12 cellular contexts compared by ENCODE assay signal in genomic region chr7:116548506-116548905, GRCh38. TPM values are rescaled to one million over a fixed set of nuclear protein-coding genes. Genes with fewer than 3 reads are reported as not detected.
A peak's percentile ranks its signal among the peaks of the same experiment; 100 is the strongest.
DNase-seq lines count a peak whose midpoint lies in the region; ATAC-seq, FAIRE-seq and TF ChIP-seq lines count a peak whose summit lies in the region.
"Had no signal": no experiment of that assay in that cellular context is flagged by ENCODE, and none has a peak within 500 bp of the region (broad histone marks: within the 10 kb centered on the region; RNA-seq: fewer than 3 reads in every experiment).

No MANE protein-coding gene starts in this region.

- H3K27ac ChIP-seq in K562 (ENCODE audit: extremely low read depth, low read depth, low read length): no peak overlapping the region
- no peak overlapping the region for H3K27ac ChIP-seq in pancreas
- H3K27ac ChIP-seq: body of pancreas had no signal

- BruUV-seq in K562 (replicated peaks; lab: Mats Ljungman, UMichigan): no TSS peak

- H3K36me3 Mint-ChIP-seq in progenitor cell of endocrine pancreas (ENCODE audit: insufficient read depth) (no peaks in the 10 kb centered on the region), type B pancreatic cell (no peaks in the 10 kb centered on the region)

- H3K36me3 ChIP-seq in K562 (ENCODE audit: control insufficient read depth, insufficient read depth, low read length) (no peaks in the 10 kb centered on the region), pancreas (no peaks in the 10 kb centered on the region)

- POLR2A ChIA-PET in K562 (lab: Yijun Ruan, JAX): no interaction called here

- DNase-seq in GM18507 (ENCODE audit: extremely low spot score, insufficient read length, low read depth) (no peak), K562 (ENCODE audit: extremely low read depth in 1 of 4, low spot score in 3 of 4) (no peak), pancreas (no peak), progenitor cell of endocrine pancreas (ENCODE audit: low spot score, unreplicated experiment) (no peak), Kasumi-1 (lab: John Stamatoyannopoulos, UW) (no peak), type B pancreatic cell (ENCODE audit: extremely low spot score, unreplicated experiment) (no peak)
- DNase-seq: body of pancreas, NCI-H1092 treated with DMSO at 0.1 percent for 48 hours, substantia nigra had no signal

- no peaks in the 10 kb centered on the region for H3K9me1 ChIP-seq in K562 (ENCODE audit: control insufficient read depth, insufficient read depth, low read length)

- TF ChIP-seq CTCF in K562 (IDR thresholded peaks at IDR 0.05 in 2 of 3, conservative IDR thresholded peaks at IDR 0.05 in 1 of 3; ENCODE audit: insufficient read depth in 2 of 3, low read depth in 1 of 3, low read length in 3 of 3): no peak
- no peak for TF ChIP-seq CTCF in pancreas (IDR thresholded peaks at IDR 0.05)
- no peak for TF ChIP-seq CTCF in progenitor cell of endocrine pancreas (IDR thresholded peaks at IDR 0.05; ENCODE audit: unreplicated experiment)
- no peak for TF ChIP-seq CTCF in type B pancreatic cell (conservative IDR thresholded peaks at IDR 0.05)

- H2AFZ ChIP-seq in K562 (ENCODE audit: low read depth, low read length): no peak overlapping the region

- H3K9me3 ChIP-seq in K562 (replicated peaks; ENCODE audit: control insufficient read depth, insufficient read depth, low read depth, low read length) (no peaks in the 10 kb centered on the region), pancreas (no peaks in the 10 kb centered on the region)
- H3K9me3 ChIP-seq: body of pancreas had no signal

- intact Hi-C loops in K562 (cut with micrococcal nuclease) (no loop called here), pancreas (cut with DNase I) (no loop called here)

- TF ChIP-seq RAD21 in K562 (CRISPR knock-in tag; conservative IDR thresholded peaks at IDR 0.05 in 1 of 2, IDR thresholded peaks at IDR 0.05 in 1 of 2): no peak

- no peak overlapping the region for H3K4me3 Mint-ChIP-seq in progenitor cell of endocrine pancreas (ENCODE audit: low read depth)
- no peak overlapping the region for H3K4me3 Mint-ChIP-seq in type B pancreatic cell

- in situ Hi-C loops in K562 (cut with MboI): no loop called here

- H3K27me3 ChIP-seq in K562 (ENCODE audit: control insufficient read depth in 2 of 2, insufficient read depth in 2 of 2, low read length in 2 of 2): peaks cover 3 to 10% of the 10 kb centered on the region in 2 experiments; a peak in 2 of 5 replicates
- H3K27me3 ChIP-seq in pancreas: no peaks in the 10 kb centered on the region
- H3K27me3 ChIP-seq: body of pancreas had no signal

- H3K27ac Mint-ChIP-seq in progenitor cell of endocrine pancreas (no peak overlapping the region), type B pancreatic cell (no peak overlapping the region)

- no peak overlapping the region for H3K4me2 ChIP-seq in K562 (ENCODE audit: insufficient read depth, low read length)

- no peak for TF ChIP-seq EP300 in K562 (IDR thresholded peaks at IDR 0.05; ENCODE audit: low read length)

- H3K27me3 Mint-ChIP-seq in progenitor cell of endocrine pancreas: no peaks in the 10 kb centered on the region
- no peaks in the 10 kb centered on the region for H3K27me3 Mint-ChIP-seq in type B pancreatic cell

- no peaks in the 10 kb centered on the region for H4K20me1 ChIP-seq in K562 (replicated peaks; ENCODE audit: control insufficient read depth, insufficient read depth, low read length)

- FAIRE-seq in GM18507 (lab: Jason Lieb, UNC) (peak; percentile 74), K562 (lab: Jason Lieb, UNC) (no peak), pancreas (lab: Jason Lieb, UNC) (no peak)
- FAIRE-seq: RCC 7860 had no signal

- H3K4me3 ChIP-seq in K562 (no peak overlapping the region), pancreas (no peak overlapping the region)
- H3K4me3 ChIP-seq: body of pancreas had no signal

- no peak for TF ChIP-seq POLR2A in K562 (conservative IDR thresholded peaks at IDR 0.05)

- ATAC-seq in GM21381 (IDR thresholded peaks at IDR 0.05; ENCODE audit: unreplicated experiment): peak; percentile 90
- peak; percentile 68 for ATAC-seq in HG03066 (IDR thresholded peaks at IDR 0.05; ENCODE audit: low read depth, unreplicated experiment)
- no peak; the same call in 2 of the 3 replicates for ATAC-seq in K562
- no peak for ATAC-seq in pancreas
- ATAC-seq: body of pancreas had no signal

- H3K9me3 Mint-ChIP-seq in progenitor cell of endocrine pancreas (ENCODE audit: low read depth) (no peaks in the 10 kb centered on the region), type B pancreatic cell (no peaks in the 10 kb centered on the region)

- WGBS in K562 (ENCODE audit: insufficient coverage, low coverage, missing lambda C conversion rate): 0% methylated on average over 3 of the region's 3 CpGs
- 81 to 91% methylated on average over 3 of the region's 3 CpGs for WGBS in pancreas, 2 donors

- H3K4me1 Mint-ChIP-seq in progenitor cell of endocrine pancreas (ENCODE audit: low read depth): peaks cover 7% of the 10 kb centered on the region
- no peaks in the 10 kb centered on the region for H3K4me1 Mint-ChIP-seq in type B pancreatic cell (ENCODE audit: unreplicated experiment)

- H3K4me1 ChIP-seq in K562 (replicated peaks in 1 of 2; ENCODE audit: control insufficient read depth in 2 of 2, insufficient read depth in 2 of 2, low read length in 2 of 2): peaks cover 0 to 2% of the 10 kb centered on the region in 2 experiments; a peak in 2 of 5 replicates
- no peaks in the 10 kb centered on the region for H3K4me1 ChIP-seq in pancreas
- H3K4me1 ChIP-seq: body of pancreas had no signal

- CTCF ChIA-PET in K562 (lab: Yijun Ruan, JAX; ENCODE audit: low intra/inter-chr PET ratio): no interaction called here

- H3K9ac ChIP-seq in K562 (ENCODE audit: insufficient read depth in 1 of 2, low read depth in 2 of 2, low read length in 2 of 2): no peak overlapping the region

- H3K79me2 ChIP-seq in K562 (ENCODE audit: control insufficient read depth, insufficient read depth, low read length): no peaks in the 10 kb centered on the region

TF ChIP-seq in K562, 482 proteins besides CTCF, POLR2A, EP300 and RAD21:
- TF ChIP-seq PYGO2 (tag; IDR thresholded peaks at IDR 0.05) (no peak), SAFB2 (IDR thresholded peaks at IDR 0.05; ENCODE audit: borderline replicate concordance, low read depth, low read length, severe bottlenecking) (no peak), SPI1 (IDR thresholded peaks at IDR 0.05; ENCODE audit: borderline replicate concordance, low read depth, low read length) (peak; percentile 19; the same call in 1 of the 2 replicates), HOXB6 (CRISPR knock-in tag; IDR thresholded peaks at IDR 0.05; ENCODE audit: borderline replicate concordance) (no peak)

RNA-seq across cellular contexts. Expression of gene CAV1, which starts 23.7 kb away (rescaled TPM):
- total RNA-seq in K562 (2011; cell fraction: chromatin; rRNA removed; ENCODE audit: low replicate concordance): 0.79 and 1.5 TPM in 2 replicates
- 1.2 TPM in 1 of 2 replicates, not detected in the other for total RNA-seq in K562 (2011; cell fraction: nucleolus; rRNA removed)
- total RNA-seq in K562 (2011; cell fraction: nucleoplasm; rRNA removed): 1.5 TPM in 1 of 2 replicates, not detected in the other
- 0.08 and 1.1 TPM in 2 replicates for total RNA-seq in K562 (2014; rRNA removed)
- total RNA-seq in K562 (2014; rRNA removed; fragmentation: Illumina TruSeq; extraction: Trizol): 0.16 and 0.29 TPM in 2 replicates
- 0.40 and 0.64 TPM in 2 replicates for total RNA-seq in K562 (2015; rRNA removed; fragmentation: Illumina TruSeq; extraction: Trizol)
- 1.0 and 1.5 TPM in 2 replicates for total RNA-seq in K562 (2021)
- 1.5 and 2.5 TPM in 2 replicates for polyA plus RNA-seq in K562 (2011; rRNA removed)
- 4.8 and 4.9 TPM in 2 replicates for polyA plus RNA-seq in K562 (2011; cell fraction: cytosol; rRNA removed)
- polyA plus RNA-seq in K562 (2011; cell fraction: nucleus; rRNA removed): 1.9 and 3.3 TPM in 2 replicates
- 0.51 and 0.55 TPM in 2 replicates for polyA plus RNA-seq in K562 (2012)
- polyA plus RNA-seq in K562 (2014; fragmentation: Illumina TruSeq; extraction: Trizol): 0.62 and 0.86 TPM in 2 replicates
- under 1 TPM; 0.63 to 0.82 TPM for polyA plus RNA-seq in K562 (2014; fragmentation: Nextera tagmentation; extraction: Ambion mirVana)
- polyA plus RNA-seq in K562 (2014; rRNA removed): 0.08 and 0.49 TPM in 2 replicates
- polyA minus RNA-seq in K562 (2011; rRNA and poly(A)+ RNA removed): 3.4 and 5.0 TPM in 2 replicates
- 0.76 and 2.1 TPM in 2 replicates for polyA minus RNA-seq in K562 (2011; cell fraction: cytosol; rRNA and poly(A)+ RNA removed)
- polyA minus RNA-seq in K562 (2011; cell fraction: nucleus; rRNA and poly(A)+ RNA removed): 1.00 and 1.2 TPM in 2 replicates
- total RNA-seq in pancreas: 10 to 100 TPM in 4 of 6 donors, 1 to 10 TPM in 2; 4.6 to 15.9 (median 11.2) TPM
- polyA plus RNA-seq in pancreas: 10 to 100 TPM in 1 of 2 donors, 1 to 10 TPM in 1; 9.7 to 19.5 TPM
- total RNA-seq in progenitor cell of endocrine pancreas: 0.84 TPM in 2 replicates
- total RNA-seq in type B pancreatic cell (ENCODE audit: low replicate concordance): 14.4 and 56.1 TPM in 2 replicates

RNA-seq across cellular contexts. Expression of gene CAV2, which starts 49.0 kb away (rescaled TPM):
- total RNA-seq in K562 (2011; cell fraction: chromatin; rRNA removed; ENCODE audit: low replicate concordance): 38.0 and 48.6 TPM in 2 replicates
- 45.0 and 46.4 TPM in 2 replicates for total RNA-seq in K562 (2011; cell fraction: nucleolus; rRNA removed)
- total RNA-seq in K562 (2011; cell fraction: nucleoplasm; rRNA removed): 52.1 and 67.7 TPM in 2 replicates
- total RNA-seq in K562 (2014; rRNA removed) (30.0 and 32.4 TPM in 2 replicates), K562 (2014; rRNA removed; fragmentation: Illumina TruSeq; extraction: Trizol) (43.0 and 50.7 TPM in 2 replicates), K562 (2015; rRNA removed; fragmentation: Illumina TruSeq; extraction: Trizol) (43.9 and 49.3 TPM in 2 replicates), K562 (2021) (36.4 and 38.3 TPM in 2 replicates), pancreas (10 to 100 TPM; 15.0 to 27.6 (median 25.8) TPM), progenitor cell of endocrine pancreas (9.4 and 9.9 TPM in 2 replicates), type B pancreatic cell (ENCODE audit: low replicate concordance) (12.8 and 36.0 TPM in 2 replicates)
- polyA plus RNA-seq in K562 (2011; rRNA removed) (109 and 137 TPM in 2 replicates), K562 (2014; fragmentation: Illumina TruSeq; extraction: Trizol) (34.1 and 41.4 TPM in 2 replicates), K562 (2014; fragmentation: Nextera tagmentation; extraction: Ambion mirVana) (10 to 100 TPM; 16.1 to 16.5 TPM), K562 (2014; rRNA removed) (30.3 and 31.8 TPM in 2 replicates), pancreas (10 to 100 TPM; 18.5 to 26.6 TPM)
- polyA plus RNA-seq in K562 (2011; cell fraction: cytosol; rRNA removed): 80.8 and 129 TPM in 2 replicates
- 57.6 and 71.3 TPM in 2 replicates for polyA plus RNA-seq in K562 (2011; cell fraction: nucleus; rRNA removed)
- 25.3 and 39.5 TPM in 2 replicates for polyA plus RNA-seq in K562 (2012)
- 119 and 144 TPM in 2 replicates for polyA minus RNA-seq in K562 (2011; rRNA and poly(A)+ RNA removed)
- polyA minus RNA-seq in K562 (2011; cell fraction: cytosol; rRNA and poly(A)+ RNA removed): 58.1 and 68.9 TPM in 2 replicates
- 39.6 and 59.2 TPM in 2 replicates for polyA minus RNA-seq in K562 (2011; cell fraction: nucleus; rRNA and poly(A)+ RNA removed)

Comparison
In these comparisons a context has a peak if more than half of its experiments do, and no peak if none do; other contexts are left out.
1. ATAC-seq: peak in GM21381 (single experiment) and HG03066 (single experiment); none in K562 (single experiment) and pancreas (0 of 4).